8 cellular contexts compared by ENCODE assay signal in genomic region chr11:121467965-121468364, GRCh38. TPM values are rescaled to one million over a fixed set of nuclear protein-coding genes. Genes with fewer than 3 reads are reported as not detected.
DNase-seq lines count a peak whose midpoint lies in the region; ATAC-seq, FAIRE-seq and TF ChIP-seq lines count a peak whose summit lies in the region.

No MANE protein-coding gene starts in this region.

- H4K5ac ChIP-seq in H1 (ENCODE audit: insufficient read length, low read depth, low read length): no peak overlapping the region

- TF ChIP-seq EP300 in H1 (IDR thresholded peaks at IDR 0.05; ENCODE audit: borderline replicate concordance in 1 of 2, low read depth in 2 of 2, low read length in 2 of 2): no peak

- 77% methylated on average over 9 of the region's 10 CpGs; no CpG with 5 or more reads in 1 of the 2 experiments for WGBS in H1 (ENCODE audit: extremely low coverage in 1 of 2, insufficient coverage in 1 of 2, insufficient read length in 1 of 2, insufficient replicate concordance in 2 of 2, low coverage in 1 of 2, low lambda C conversion rate in 2 of 2, missing lambda C conversion rate in 1 of 2), 2 experiments

- no peak for FAIRE-seq in H1 (lab: Jason Lieb, UNC)

- no peak overlapping the region for H3K4me2 ChIP-seq in H1 (ENCODE audit: insufficient read depth in 1 of 2, low read depth in 2 of 2, low read length in 2 of 2)

- no peak for TF ChIP-seq CTCF in H1 (IDR thresholded peaks at IDR 0.05; ENCODE audit: control extremely low read depth in 1 of 3, insufficient read depth in 1 of 3, low read depth in 1 of 3, low read length in 3 of 3)

- peak overlapping the region; percentile 75 for H4K91ac ChIP-seq in H1 (replicated peaks; ENCODE audit: insufficient read length, low read length)

- CTCF ChIA-PET in H1 (lab: Charles Lee; ENCODE audit: partially characterized antibody): interaction anchor here (0.9 to 1.7 kb wide), 7 partner anchors 8 to 233 kb away, joined by 3 to 7 read pairs (median 3); partner anchors contain the start of genes SORL1 and SORL1-AS1

- peak overlapping the region; percentile 38 for H2BK120ac ChIP-seq in H1 (replicated peaks; ENCODE audit: low read depth, low read length)

- H2AK5ac ChIP-seq in H1 (ENCODE audit: low read depth, low read length): peak overlapping the region; percentile 83; the same call in 1 of the 2 replicates

- no peak overlapping the region for H3K23ac ChIP-seq in H1 (ENCODE audit: insufficient read length)

- H2AFZ ChIP-seq in H1 (ENCODE audit: low read length): no peak overlapping the region

- no peak overlapping the region for H3K4ac ChIP-seq in H1 (replicated peaks; ENCODE audit: insufficient read length, low read depth, low read length)

- peaks cover 3 to 75% of the 10 kb centered on the region in 2 experiments; a peak in 3 of 4 replicates for H3K79me2 ChIP-seq in H1 (ENCODE audit: control insufficient read depth in 1 of 2, insufficient read depth in 2 of 2, low read length in 2 of 2)

- H3K27me3 ChIP-seq in H1 (replicated peaks in 1 of 4; ENCODE audit: control insufficient read depth in 3 of 4, extremely low read depth in 1 of 4, insufficient read depth in 3 of 4, low read length in 3 of 4): no peaks in the 10 kb centered on the region

- H2BK15ac ChIP-seq in H1 (ENCODE audit: low read length): peak overlapping the region; percentile 83; the same call in 1 of the 2 replicates

- H3K79me1 ChIP-seq in H1 (ENCODE audit: low read depth, low read length): peaks cover 4% of the 10 kb centered on the region

- no peak for TF ChIP-seq RAD21 in H1 (IDR thresholded peaks at IDR 0.05 in 1 of 2, conservative IDR thresholded peaks at IDR 0.05 in 1 of 2; ENCODE audit: low read depth in 2 of 2, low read length in 2 of 2)

- DNase-seq in activated CD4-positive, alpha-beta T cell treated with anti-CD3 and anti-CD28 coated beads for 24 hours (ENCODE audit: low read depth in 2 of 2): peak; percentile 68 to 69
- no peak for DNase-seq in H1 (ENCODE audit: low read depth in 1 of 2, low spot score in 2 of 2)
- peak; percentile 75 to 78 for DNase-seq in stimulated activated CD8-positive, alpha-beta memory T cell treated with anti-CD3 and anti-CD28 coated beads, Interleukin-15, amount 100 ng/mL, for 48 hours (ENCODE audit: low read depth in 2 of 2)
- DNase-seq in putamen (ENCODE audit: low spot score): no peak

- H3K4me1 ChIP-seq in H1 (replicated peaks in 1 of 4; ENCODE audit: control insufficient read depth in 3 of 4, insufficient read depth in 4 of 4, low read length in 3 of 4): peaks cover 18 to 31% (median 26%) of the 10 kb centered on the region in 4 experiments

- peak overlapping the region; percentile 87; the same call in 1 of the 2 replicates for H2BK20ac ChIP-seq in H1 (ENCODE audit: low read length)

- H3K4me3 ChIP-seq in H1 (ENCODE audit: extremely low read depth in 1 of 4, insufficient read depth in 2 of 4, low read depth in 3 of 4, low read length in 4 of 4): no peak overlapping the region

- no peak overlapping the region for H4K8ac ChIP-seq in H1 (ENCODE audit: extremely low read depth, insufficient read depth, low read length)

- no peak overlapping the region for H3K56ac ChIP-seq in H1 (replicated peaks; ENCODE audit: insufficient read length, low read depth, low read length)

- peaks cover 4 to 8% (median 8%) of the 10 kb centered on the region in 4 experiments; a peak in 6 of 8 replicates for H3K36me3 ChIP-seq in H1 (ENCODE audit: control insufficient read depth in 2 of 4, insufficient read depth in 4 of 4, low read length in 3 of 4)

- peak; percentile 55 for ATAC-seq in GM18907 (IDR thresholded peaks at IDR 0.05; ENCODE audit: unreplicated experiment)
- peak; percentile 46 for ATAC-seq in HG02981 (IDR thresholded peaks at IDR 0.05; ENCODE audit: unreplicated experiment)
- no peak for ATAC-seq in SK-N-SH treated with all-trans-retinoic acid at 6 μM for 48 hours
- no peak for ATAC-seq in HG03159 (IDR thresholded peaks at IDR 0.05; ENCODE audit: unreplicated experiment)

- no peaks in the 10 kb centered on the region for H3K23me2 ChIP-seq in H1 (ENCODE audit: low read depth, low read length)

- peak overlapping the region; percentile 53; the same call in 1 of the 2 replicates for H2BK5ac ChIP-seq in H1 (ENCODE audit: low read depth, low read length)

- H3K18ac ChIP-seq in H1 (ENCODE audit: extremely low read depth, low read length): peak overlapping the region; percentile 76; the same call in 1 of the 2 replicates

- H3K27ac ChIP-seq in H1 (ENCODE audit: low read depth, low read length): no peak overlapping the region

- TF ChIP-seq POLR2A in H1 (IDR thresholded peaks at IDR 0.05; ENCODE audit: control extremely low read depth in 1 of 2, low read depth in 2 of 2, low read length in 2 of 2): no peak

- H3K14ac ChIP-seq in H1 (ENCODE audit: insufficient read length): no peak overlapping the region

- no peak overlapping the region for H3K9ac ChIP-seq in H1 (replicated peaks in 1 of 4; ENCODE audit: extremely low read depth in 1 of 4, low read depth in 3 of 4, low read length in 3 of 4)

- H4K20me1 ChIP-seq in H1 (replicated peaks in 1 of 2; ENCODE audit: control insufficient read depth in 1 of 2, insufficient read depth in 2 of 2, low read length in 2 of 2): peaks cover 0 to 2% of the 10 kb centered on the region in 2 experiments

- H2BK12ac ChIP-seq in H1 (ENCODE audit: low read depth, low read length): peak overlapping the region; percentile 63; the same call in 1 of the 2 replicates

- POLR2A ChIA-PET in H1 (lab: Charles Lee; ENCODE audit: partially characterized antibody): interaction anchor here (0.8 to 1.9 kb wide), 3 partner anchors 13 to 16 kb away, joined by 3 to 8 read pairs (median 3); partner anchors contain the start of genes SORL1 and SORL1-AS1

- no peaks in the 10 kb centered on the region for H3K9me3 ChIP-seq in H1 (ENCODE audit: insufficient read depth in 2 of 2, low read depth in 1 of 2, low read length in 1 of 2)

TF ChIP-seq in H1, 55 proteins besides CTCF, POLR2A, EP300 and RAD21:
- no peak for TF ChIP-seq CHD2 (IDR thresholded peaks at IDR 0.05; ENCODE audit: low read length)
- TF ChIP-seq KDM4A (IDR thresholded peaks at IDR 0.05; ENCODE audit: low read depth, low read length, severe bottlenecking): no peak
- no peak for TF ChIP-seq SP4 (IDR thresholded peaks at IDR 0.05; ENCODE audit: low read length)
- no peak for TF ChIP-seq BCL11A (IDR thresholded peaks at IDR 0.05; ENCODE audit: low read depth in 2 of 2, low read length in 2 of 2)
- no peak for TF ChIP-seq TCF12 (IDR thresholded peaks at IDR 0.05; ENCODE audit: low read depth, low read length)
- TF ChIP-seq POLR2AphosphoS5 (IDR thresholded peaks at IDR 0.05; ENCODE audit: low read depth, low read length): no peak
- no peak for TF ChIP-seq SRF (IDR thresholded peaks at IDR 0.05; ENCODE audit: low read depth, low read length)
- TF ChIP-seq RFX5 (IDR thresholded peaks at IDR 0.05; ENCODE audit: borderline replicate concordance, low read depth, low read length): no peak

TF ChIP-seq in SK-N-SH treated with all-trans-retinoic acid at 6 μM for 48 hours, 23 proteins besides CTCF, POLR2A, EP300 and RAD21 (continues in another document):
- TF ChIP-seq BACH2 (CRISPR knock-in tag; IDR thresholded peaks at IDR 0.05; ENCODE audit: borderline replicate concordance) (no peak), PPARA (CRISPR knock-in tag; IDR thresholded peaks at IDR 0.05; ENCODE audit: borderline replicate concordance) (no peak), ZFP30 (CRISPR knock-in tag; IDR thresholded peaks at IDR 0.05) (no peak), POU6F1 (CRISPR knock-in tag; IDR thresholded peaks at IDR 0.05; ENCODE audit: borderline replicate concordance, low read depth) (no peak), PATZ1 (CRISPR knock-in tag; IDR thresholded peaks at IDR 0.05; ENCODE audit: borderline replicate concordance) (no peak)

RNA-seq across cellular contexts. Expression of gene SORL1, which starts 15.9 kb away (rescaled TPM):
- total RNA-seq in H1 (2021; fragmentation: NEBNext Ultra II Directional; extraction: Animal tissue kit (Norgen Biotek cat#: 25700)): 65.5 and 66.6 TPM in 2 replicates
- polyA plus RNA-seq in H1 (2011; rRNA removed): 38.1 and 90.3 TPM in 2 replicates
- 40.1 TPM for polyA plus RNA-seq in H1 (2011; cell fraction: cytosol; rRNA removed)
- 217 TPM for polyA plus RNA-seq in H1 (2011; cell fraction: nucleus; rRNA removed)
- 27.0 to 38.1 TPM (median 34.7 TPM) in 4 replicates for polyA plus RNA-seq in H1 (2012, experiment 1 of 2)
- polyA plus RNA-seq in H1 (2012, experiment 2 of 2): 2.3 TPM
- 45.2 TPM for polyA plus RNA-seq in H1 (2013, experiment 1 of 2)
- 33.1 TPM for polyA plus RNA-seq in H1 (2013, experiment 2 of 2)
- 340 and 508 TPM in 2 replicates for polyA minus RNA-seq in H1 (2011; rRNA and poly(A)+ RNA removed)
- 105 TPM for polyA minus RNA-seq in H1 (2011; cell fraction: cytosol; rRNA and poly(A)+ RNA removed)
- 189 TPM for polyA minus RNA-seq in H1 (2011; cell fraction: nucleus; rRNA and poly(A)+ RNA removed)

Comparison
In these comparisons a context has a peak if more than half of its experiments do, and no peak if none do; other contexts are left out.
1. ATAC-seq: peak in GM18907 (single experiment) and HG02981 (single experiment); none in SK-N-SH treated with all-trans-retinoic acid at 6 μM for 48 hours (single experiment) and HG03159 (single experiment).
2. DNase-seq: peak in activated CD4-positive, alpha-beta T cell treated with anti-CD3 and anti-CD28 coated beads for 24 hours (2 of 2) and stimulated activated CD8-positive, alpha-beta memory T cell treated with anti-CD3 and anti-CD28 coated beads, Interleukin-15, amount 100 ng/mL, for 48 hours (2 of 2); none in H1 (0 of 2) and putamen (single experiment).